Comparison of ENCODE assay signal across 11 cellular contexts in genomic region chr14:81474156-81474492, GRCh38. TPM values are rescaled to one million over a fixed set of nuclear protein-coding genes. Genes with fewer than 3 reads are reported as not detected.
DNase-seq lines count a peak whose midpoint lies in the region; ATAC-seq and TF ChIP-seq lines count a peak whose summit lies in the region.
"Had no signal": no experiment of that assay in that cellular context is flagged by ENCODE, and none has a peak within 500 bp of the region (broad histone marks: within the 10 kb centered on the region; RNA-seq: fewer than 3 reads in every experiment).

No MANE protein-coding gene starts in this region.

- intact Hi-C loops in activated CD4-positive, alpha-beta T cell treated with anti-CD3 and anti-CD28 coated beads for 36 hours (cut with DNase I, micrococcal nuclease) = loop anchor here (2.0 to 10.0 kb wide), 5 partner anchors 43 to 532 kb away; partner anchors contain the start of genes CEP128 (in 2 of the 2) and SEL1L (in 1 of the 2)
- intact Hi-C loops in heart right ventricle (cut with DNase I) = no loop called here

- H3K36me3 ChIP-seq in OCI-LY3 (replicated peaks; ENCODE audit: low read depth, low read length) = peaks cover 45% of the 10 kb centered on the region
- peaks cover 0 to 70% (median 27%) of the 10 kb centered on the region in 9 donors for H3K36me3 ChIP-seq in heart right ventricle

- peak; percentile 71 for ATAC-seq in activated CD4-positive, alpha-beta T cell treated with anti-CD3 and anti-CD28 coated beads for 36 hours
- ATAC-seq in HG02840 (IDR thresholded peaks at IDR 0.05; ENCODE audit: low FRiP score, unreplicated experiment) = peak; percentile 59
- peak; percentile 67 for ATAC-seq in stimulated activated memory B cell treated with anti-CD40 and anti-IgM and Interleukin-4, amounts not matched to agents 10 μg/mL and 1 μg/mL and 100 μg/mL, for 72 hours
- no peak for ATAC-seq in heart right ventricle

- no peak for DNase-seq in activated CD4-positive, alpha-beta T cell treated with anti-CD3 and anti-CD28 coated beads for 36 hours
- DNase-seq in activated CD4-positive, alpha-beta T cell treated with anti-CD3 and anti-CD28 coated beads for 48 hours = no peak
- no peak for DNase-seq in type B pancreatic cell (ENCODE audit: extremely low spot score, unreplicated experiment)
- DNase-seq in heart right ventricle = no peak
- DNase-seq in medulla oblongata (ENCODE audit: extremely low spot score) = no peak
- DNase-seq: adrenal gland had no signal

- peak overlapping the region; percentile 93 for H3K27ac ChIP-seq in OCI-LY3 (ENCODE audit: low read length)
- H3K27ac ChIP-seq in heart right ventricle = peak overlapping the region in 3 of 10 donors; percentile 24 to 55 (median 25)
- H3K27ac ChIP-seq: adrenal gland had no signal

- TF ChIP-seq CTCF in OCI-LY3 (IDR thresholded peaks at IDR 0.05; ENCODE audit: low read depth, low read length) (no peak), type B pancreatic cell (conservative IDR thresholded peaks at IDR 0.05) (no peak), heart right ventricle (IDR thresholded peaks at IDR 0.05) (no peak)

- H3K27ac Mint-ChIP-seq in activated CD4-positive, alpha-beta T cell treated with anti-CD3 and anti-CD28 coated beads for 36 hours = peak overlapping the region; percentile 87
- peak overlapping the region; percentile 90 for H3K27ac Mint-ChIP-seq in stimulated activated memory B cell treated with anti-CD40 and anti-IgM and Interleukin-4, amounts not matched to agents 10 μg/mL and 1 μg/mL and 100 μg/mL, for 72 hours
- H3K27ac Mint-ChIP-seq in type B pancreatic cell = no peak overlapping the region

- H3K27me3 ChIP-seq in OCI-LY3 (ENCODE audit: low read depth, low read length) (no peaks in the 10 kb centered on the region), heart right ventricle (no peaks in the 10 kb centered on the region)
- H3K27me3 ChIP-seq: adrenal gland had no signal

- no peaks in the 10 kb centered on the region for H3K27me3 Mint-ChIP-seq in activated CD4-positive, alpha-beta T cell treated with anti-CD3 and anti-CD28 coated beads for 36 hours
- no peaks in the 10 kb centered on the region for H3K27me3 Mint-ChIP-seq in stimulated activated memory B cell treated with anti-CD40 and anti-IgM and Interleukin-4, amounts not matched to agents 10 μg/mL and 1 μg/mL and 100 μg/mL, for 72 hours
- H3K27me3 Mint-ChIP-seq in type B pancreatic cell = no peaks in the 10 kb centered on the region

- H3K4me3 ChIP-seq in OCI-LY3 (ENCODE audit: low read length) (peak overlapping the region; percentile 52), heart right ventricle (peak overlapping the region in 1 of 10 donors; percentile 1)
- H3K4me3 ChIP-seq: adrenal gland, HAP-1, skin epidermis had no signal

- H3K9me3 ChIP-seq in OCI-LY3 (ENCODE audit: insufficient read depth, low read length) (no peaks in the 10 kb centered on the region), heart right ventricle (no peaks in the 10 kb centered on the region)
- H3K9me3 ChIP-seq: adrenal gland, HAP-1 had no signal

- peaks cover 59% of the 10 kb centered on the region for H3K4me1 Mint-ChIP-seq in activated CD4-positive, alpha-beta T cell treated with anti-CD3 and anti-CD28 coated beads for 36 hours
- peaks cover 43% of the 10 kb centered on the region for H3K4me1 Mint-ChIP-seq in stimulated activated memory B cell treated with anti-CD40 and anti-IgM and Interleukin-4, amounts not matched to agents 10 μg/mL and 1 μg/mL and 100 μg/mL, for 72 hours
- H3K4me1 Mint-ChIP-seq in type B pancreatic cell (ENCODE audit: unreplicated experiment) = no peaks in the 10 kb centered on the region

- CTCF ChIA-PET in activated CD4-positive, alpha-beta T cell treated with anti-CD3 and anti-CD28 coated beads for 36 hours (lab: Charles Lee) = no interaction called here

- peak overlapping the region; percentile 52 for H3K9ac ChIP-seq in OCI-LY3 (ENCODE audit: low read length)

- peaks cover 44% of the 10 kb centered on the region for H3K36me3 Mint-ChIP-seq in activated CD4-positive, alpha-beta T cell treated with anti-CD3 and anti-CD28 coated beads for 36 hours (ENCODE audit: low read depth)
- peaks cover 43% of the 10 kb centered on the region for H3K36me3 Mint-ChIP-seq in stimulated activated memory B cell treated with anti-CD40 and anti-IgM and Interleukin-4, amounts not matched to agents 10 μg/mL and 1 μg/mL and 100 μg/mL, for 72 hours
- H3K36me3 Mint-ChIP-seq in type B pancreatic cell = peaks cover 9% of the 10 kb centered on the region

- H3K4me2 ChIP-seq in OCI-LY3 (ENCODE audit: low read length) = peak overlapping the region; percentile 78

- H3K79me2 ChIP-seq in OCI-LY3 (ENCODE audit: low read length) = no peaks in the 10 kb centered on the region

- no peaks in the 10 kb centered on the region for H3K9me3 Mint-ChIP-seq in activated CD4-positive, alpha-beta T cell treated with anti-CD3 and anti-CD28 coated beads for 36 hours (ENCODE audit: low read depth)
- no peaks in the 10 kb centered on the region for H3K9me3 Mint-ChIP-seq in stimulated activated memory B cell treated with anti-CD40 and anti-IgM and Interleukin-4, amounts not matched to agents 10 μg/mL and 1 μg/mL and 100 μg/mL, for 72 hours
- H3K9me3 Mint-ChIP-seq in type B pancreatic cell = no peaks in the 10 kb centered on the region

- WGBS in heart right ventricle, 2 donors = 52 to 77% methylated on average over 2 of the region's 2 CpGs

- peaks cover 73% of the 10 kb centered on the region for H3K4me1 ChIP-seq in OCI-LY3 (ENCODE audit: low read length)
- H3K4me1 ChIP-seq in heart right ventricle = peaks cover 0 to 18% (median 3%) of the 10 kb centered on the region in 9 donors
- H3K4me1 ChIP-seq: HAP-1 had no signal

- peak overlapping the region; percentile 36 for H3K4me3 Mint-ChIP-seq in activated CD4-positive, alpha-beta T cell treated with anti-CD3 and anti-CD28 coated beads for 36 hours
- H3K4me3 Mint-ChIP-seq in stimulated activated memory B cell treated with anti-CD40 and anti-IgM and Interleukin-4, amounts not matched to agents 10 μg/mL and 1 μg/mL and 100 μg/mL, for 72 hours = peak overlapping the region; percentile 52
- H3K4me3 Mint-ChIP-seq in type B pancreatic cell = no peak overlapping the region

- no peaks in the 10 kb centered on the region for H4K20me1 ChIP-seq in OCI-LY3 (ENCODE audit: insufficient read depth, low read length)

- H2AFZ ChIP-seq in OCI-LY3 (ENCODE audit: low read depth, low read length) = no peak overlapping the region

- POLR2A ChIA-PET in activated CD4-positive, alpha-beta T cell treated with anti-CD3 and anti-CD28 coated beads for 36 hours (lab: Charles Lee) = no interaction called here

RNA-seq across cellular contexts. Expression of gene SEL1L, which starts 59.5 kb away (rescaled TPM):
- 10 to 100 TPM; 39.0 to 57.4 TPM for total RNA-seq in activated CD4-positive, alpha-beta T cell treated with anti-CD3 and anti-CD28 coated beads for 36 hours
- 58.3 and 59.0 TPM in 2 replicates for total RNA-seq in type B pancreatic cell (ENCODE audit: low replicate concordance)
- total RNA-seq in heart right ventricle = 10 to 100 TPM; 47.6 to 87.7 (median 58.3) TPM
- 10 to 100 TPM; 10.6 to 20.9 TPM for polyA plus RNA-seq in heart right ventricle

Comparison
In these comparisons a context has a peak if more than half of its experiments do, and no peak if none do; other contexts are left out.
1. ATAC-seq: peak in activated CD4-positive, alpha-beta T cell treated with anti-CD3 and anti-CD28 coated beads for 36 hours (single experiment), HG02840 (single experiment) and stimulated activated memory B cell treated with anti-CD40 and anti-IgM and Interleukin-4, amounts not matched to agents 10 μg/mL and 1 μg/mL and 100 μg/mL, for 72 hours (single experiment); none in heart right ventricle (0 of 8).
2. intact Hi-C loops: an anchor here in activated CD4-positive, alpha-beta T cell treated with anti-CD3 and anti-CD28 coated beads for 36 hours (2.0 to 10.0 kb wide); none called in heart right ventricle.